23 cellular contexts compared by ENCODE assay signal in the genomic region with DNA sequence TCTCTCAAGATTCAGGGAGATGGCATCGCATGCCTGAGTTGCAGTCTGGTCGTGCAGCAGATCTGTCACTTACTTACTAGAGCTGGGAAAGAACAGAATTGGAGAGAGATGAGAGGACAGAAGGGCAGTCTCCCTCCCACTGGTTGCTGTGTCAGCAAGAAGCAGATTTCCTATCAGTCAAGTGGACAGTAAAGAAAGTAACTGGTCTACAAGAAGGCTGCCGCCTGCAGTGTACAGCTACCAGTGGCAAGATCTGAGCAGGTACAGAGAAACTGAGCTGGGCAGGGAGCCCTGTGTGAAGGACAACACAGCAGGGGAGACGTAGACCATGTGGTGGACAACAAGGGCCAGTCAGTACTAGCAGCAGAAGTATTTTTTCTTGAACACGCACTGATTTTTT. TPM values are rescaled to one million over a fixed set of nuclear protein-coding genes. Genes with fewer than 3 reads are reported as not detected.
"Had no signal": no experiment of that assay in that cellular context is flagged by ENCODE, and none has a peak within 500 bp of the region (broad histone marks: within the 10 kb centered on the region; RNA-seq: fewer than 3 reads in every experiment).

No MANE protein-coding gene starts in this region.

- DNase-seq: activated CD4-positive, alpha-beta T cell treated with anti-CD3 and anti-CD28 coated beads for 48 hours; activated CD4-positive, alpha-beta T cell treated with anti-CD3 and anti-CD28 coated beads, Interleukin-2, amount 50 U/mL, for 48 hours; activated CD4-positive, CD25-positive, alpha-beta regulatory T cell treated with anti-CD3 and anti-CD28 coated beads, Interleukin-2, amount 50 U/mL, for 72 hours; activated CD8-positive, alpha-beta memory T cell treated with anti-CD3 and anti-CD28 coated beads, Interleukin-2, amount 10 ng/mL, durations not matched to agents 7 days and 5 days; activated effector memory CD4-positive, alpha-beta T cell treated with Interleukin-2 at 50 U/mL for 16 hours; activated naive CD4-positive, alpha-beta T cell; activated T-cell treated with anti-CD3 and anti-CD28 coated beads, Interleukin-2, amount 50 U/mL, for 24 hours; aorta; Kasumi-1; KBM-7; NCI-H1105 treated with DMSO at 0.1 percent for 48 hours; NCI-H1436 treated with DMSO at 0.1 percent for 48 hours; NCI-H187; NCI-H2081 treated with DMSO at 0.1 percent for 48 hours; NCI-H226; NCI-H69; PC-3; SHP77 treated with DMSO at 0.1 percent for 48 hours had no signal

- ATAC-seq: activated CD8-positive, alpha-beta memory T cell treated with anti-CD3 and anti-CD28 coated beads, Interleukin-2, amount 10 ng/mL, durations not matched to agents 7 days and 5 days; PC-3; WTC11 had no signal

- H3K4me1 ChIP-seq: breast epithelium had no signal

- H3K27me3 Mint-ChIP-seq: activated CD8-positive, alpha-beta memory T cell treated with anti-CD3 and anti-CD28 coated beads, Interleukin-2, amount 10 ng/mL, durations not matched to agents 7 days and 5 days; activated naive CD4-positive, alpha-beta T cell treated with anti-CD3 and anti-CD28 coated beads, Interleukin-2, amount 50 U/mL, for 24 hours had no signal

- H3K4me3 Mint-ChIP-seq: activated CD8-positive, alpha-beta memory T cell treated with anti-CD3 and anti-CD28 coated beads, Interleukin-2, amount 10 ng/mL, durations not matched to agents 7 days and 5 days; activated naive CD4-positive, alpha-beta T cell treated with anti-CD3 and anti-CD28 coated beads, Interleukin-2, amount 50 U/mL, for 24 hours; activated T-cell treated with anti-CD3 and anti-CD28 coated beads, Interleukin-2, amount 50 U/mL, for 24 hours; activated T-helper 1 cell treated with anti-CD3 and anti-CD28 coated beads, Interleukin-12 subunit alpha, Interleukin-12 subunit beta, Interleukin-2, Interleukin-4 antibody, amounts not matched to agents 30 ng/mL and 10 ng/mL and 1 ng/mL, durations not matched to agents 14 hours and 24 hours and 36 hours; T-helper 1 cell treated with Interleukin-12 subunit alpha and Interleukin-12 subunit beta and Interleukin-4 antibody, amounts not matched to agents 30 μg/mL and 1 μg/mL, for 36 hours; WTC11 had no signal

- H3K4me1 Mint-ChIP-seq: activated CD8-positive, alpha-beta memory T cell treated with anti-CD3 and anti-CD28 coated beads, Interleukin-2, amount 10 ng/mL, durations not matched to agents 7 days and 5 days; activated naive CD4-positive, alpha-beta T cell treated with anti-CD3 and anti-CD28 coated beads, Interleukin-2, amount 50 U/mL, for 24 hours had no signal

- H3K27ac ChIP-seq: breast epithelium had no signal

- H3K36me3 Mint-ChIP-seq: activated CD8-positive, alpha-beta memory T cell treated with anti-CD3 and anti-CD28 coated beads, Interleukin-2, amount 10 ng/mL, durations not matched to agents 7 days and 5 days; activated naive CD4-positive, alpha-beta T cell treated with anti-CD3 and anti-CD28 coated beads, Interleukin-2, amount 50 U/mL, for 24 hours; WTC11 had no signal

- H3K4me3 ChIP-seq: breast epithelium had no signal

- H3K9me3 Mint-ChIP-seq: WTC11 had no signal

- H3K27ac Mint-ChIP-seq: activated CD8-positive, alpha-beta memory T cell treated with anti-CD3 and anti-CD28 coated beads, Interleukin-2, amount 10 ng/mL, durations not matched to agents 7 days and 5 days; activated naive CD4-positive, alpha-beta T cell treated with anti-CD3 and anti-CD28 coated beads, Interleukin-2, amount 50 U/mL, for 24 hours; activated T-cell treated with anti-CD3 and anti-CD28 coated beads, Interleukin-2, amount 50 U/mL, for 24 hours; activated T-helper 1 cell treated with anti-CD3 and anti-CD28 coated beads, Interleukin-12 subunit alpha, Interleukin-12 subunit beta, Interleukin-2, Interleukin-4 antibody, amounts not matched to agents 30 ng/mL and 10 ng/mL and 1 ng/mL, durations not matched to agents 14 hours and 24 hours and 36 hours; T-helper 1 cell treated with Interleukin-12 subunit alpha and Interleukin-12 subunit beta and Interleukin-4 antibody, amounts not matched to agents 30 μg/mL and 1 μg/mL, for 36 hours; WTC11 had no signal

- H3K36me3 ChIP-seq: breast epithelium had no signal

RNA-seq across cellular contexts. Expression of gene PCSK2, which starts 49.5 kb away (rescaled TPM):
- total RNA-seq: activated CD8-positive, alpha-beta memory T cell treated with anti-CD3 and anti-CD28 coated beads, Interleukin-2, amount 10 ng/mL, durations not matched to agents 7 days and 5 days; activated T-helper 1 cell treated with anti-CD3 and anti-CD28 coated beads, Interleukin-12 subunit alpha, Interleukin-12 subunit beta, Interleukin-2, Interleukin-4 antibody, amounts not matched to agents 30 ng/mL and 10 ng/mL and 1 ng/mL, durations not matched to agents 14 hours and 24 hours and 36 hours; PC-3 had no signal
